8 cellular contexts compared by ENCODE assay signal in genomic region chr9:33167084-33167948, GRCh38. TPM values are rescaled to one million over a fixed set of nuclear protein-coding genes. Genes with fewer than 3 reads are reported as not detected.
DNase-seq lines count a peak whose midpoint lies in the region; ATAC-seq and TF ChIP-seq lines count a peak whose summit lies in the region.

TSS of gene B4GALT1 (minus strand) at chr9:33167336. CDS start at chr9:33167169, 167 bp downstream.

- no peaks in the 10 kb centered on the region for H3K9me3 Mint-ChIP-seq in CD8-positive, alpha-beta memory T cell

- peak; percentile 88 to 98 (median 95) for DNase-seq in CD8-positive, alpha-beta memory T cell
- DNase-seq in HL-60 (ENCODE audit: low read depth in 1 of 2, low spot score in 1 of 2) (peak; percentile 88 to 93), lung microvascular endothelial cell (ENCODE audit: low read depth in 2 of 2) (peak; percentile 89 to 91)
- peak; percentile 97 for DNase-seq in NK-92 treated with Interleukin-12 subunit alpha and Interleukin-12 subunit beta, amount 100 ng/mL, for 24 hours (lab: John Stamatoyannopoulos, UW)
- DNase-seq in activated CD8-positive, alpha-beta memory T cell treated with anti-CD3 and anti-CD28 coated beads for 24 hours = peak; percentile 99
- peak; percentile 93 for DNase-seq in effector CD4-positive, alpha-beta T cell
- peak; percentile 96 to 98 (median 96) for DNase-seq in stimulated activated CD4-positive, alpha-beta T cell treated with anti-CD3 and anti-CD28 coated beads, TNF-alpha, amount 100 ng/mL, for 4 hours (ENCODE audit: low read depth in 3 of 3)

- no peak for TF ChIP-seq CTCF in HL-60 (IDR thresholded peaks at IDR 0.05; ENCODE audit: insufficient read depth, low read length)

- ATAC-seq in GM19463 (IDR thresholded peaks at IDR 0.05; ENCODE audit: unreplicated experiment) = peak; percentile 50

- H3K27ac ChIP-seq in CD8-positive, alpha-beta memory T cell (ENCODE audit: low read depth, low read length) = peak within 1 kb of the TSS; percentile 91
- H3K27ac ChIP-seq in HL-60 (replicated peaks) = peak within 1 kb of the TSS; percentile 86

- H3K4me1 Mint-ChIP-seq in CD8-positive, alpha-beta memory T cell = peaks cover 52 to 58% (median 56%) of the 10 kb centered on the region in 3 donors

- H3K4me3 Mint-ChIP-seq in CD8-positive, alpha-beta memory T cell = peak within 1 kb of the TSS; percentile 88 to 99 (median 98)

- CTCF ChIA-PET in CD8-positive, alpha-beta memory T cell (lab: Charles Lee) = interaction anchor here (0.8 to 1.9 kb wide), 12 partner anchors 8 to 90 kb away, joined by 3 to 10 read pairs (median 3); no protein-coding TSS in a partner anchor

- H3K4me1 ChIP-seq in CD8-positive, alpha-beta memory T cell (ENCODE audit: insufficient read depth, low read length) = peaks cover 42% of the 10 kb centered on the region

- H3K27me3 Mint-ChIP-seq in CD8-positive, alpha-beta memory T cell = no peaks in the 10 kb centered on the region

- no peaks in the 10 kb centered on the region for H3K27me3 ChIP-seq in CD8-positive, alpha-beta memory T cell (ENCODE audit: insufficient read depth, low read length, poor library complexity, severe bottlenecking)
- no peaks in the 10 kb centered on the region for H3K27me3 ChIP-seq in HL-60 (ENCODE audit: insufficient read depth, poor library complexity, severe bottlenecking)

- no peaks in the 10 kb centered on the region for H3K9me3 ChIP-seq in CD8-positive, alpha-beta memory T cell (ENCODE audit: low read length)

- H3K4me3 ChIP-seq in CD8-positive, alpha-beta memory T cell (ENCODE audit: low read length) = peak within 1 kb of the TSS; percentile 62
- peak within 1 kb of the TSS; percentile 68 for H3K4me3 ChIP-seq in HL-60 (replicated peaks; ENCODE audit: insufficient read depth, low read length)

- H3K36me3 Mint-ChIP-seq in CD8-positive, alpha-beta memory T cell = peaks cover 1 to 24% (median 4%) of the 10 kb centered on the region in 3 donors

- no peaks in the 10 kb centered on the region for H3K36me3 ChIP-seq in CD8-positive, alpha-beta memory T cell (ENCODE audit: insufficient read depth, low read length)

- H3K27ac Mint-ChIP-seq in CD8-positive, alpha-beta memory T cell = peak within 1 kb of the TSS; percentile 98 to 99 (median 99)

- POLR2A ChIA-PET in CD8-positive, alpha-beta memory T cell (lab: Charles Lee) = interaction anchor here (0.7 to 2.1 kb wide), 10 partner anchors 10 to 617 kb away, joined by 3 to 16 read pairs (median 5); partner anchors contain the start of genes BAG1, CHMP5, DNAJA1 and NFX1

RNA-seq across cellular contexts. Expression of gene B4GALT1, which starts in this region (rescaled TPM):
- 10 to 100 TPM; 38.0 to 38.3 TPM for total RNA-seq in CD8-positive, alpha-beta memory T cell
- polyA plus RNA-seq in CD8-positive, alpha-beta memory T cell = 41.6 TPM
- 12.4 and 13.1 TPM in 2 replicates for total RNA-seq in lung microvascular endothelial cell

Comparison
In these comparisons a context has a peak if more than half of its experiments do, and no peak if none do; other contexts are left out.
1. Peak in every context shown above with its lines: DNase-seq, ATAC-seq, H3K4me3 ChIP-seq and H3K27ac ChIP-seq.